1 cellular context compared by ENCODE assay signal in the genomic region with DNA sequence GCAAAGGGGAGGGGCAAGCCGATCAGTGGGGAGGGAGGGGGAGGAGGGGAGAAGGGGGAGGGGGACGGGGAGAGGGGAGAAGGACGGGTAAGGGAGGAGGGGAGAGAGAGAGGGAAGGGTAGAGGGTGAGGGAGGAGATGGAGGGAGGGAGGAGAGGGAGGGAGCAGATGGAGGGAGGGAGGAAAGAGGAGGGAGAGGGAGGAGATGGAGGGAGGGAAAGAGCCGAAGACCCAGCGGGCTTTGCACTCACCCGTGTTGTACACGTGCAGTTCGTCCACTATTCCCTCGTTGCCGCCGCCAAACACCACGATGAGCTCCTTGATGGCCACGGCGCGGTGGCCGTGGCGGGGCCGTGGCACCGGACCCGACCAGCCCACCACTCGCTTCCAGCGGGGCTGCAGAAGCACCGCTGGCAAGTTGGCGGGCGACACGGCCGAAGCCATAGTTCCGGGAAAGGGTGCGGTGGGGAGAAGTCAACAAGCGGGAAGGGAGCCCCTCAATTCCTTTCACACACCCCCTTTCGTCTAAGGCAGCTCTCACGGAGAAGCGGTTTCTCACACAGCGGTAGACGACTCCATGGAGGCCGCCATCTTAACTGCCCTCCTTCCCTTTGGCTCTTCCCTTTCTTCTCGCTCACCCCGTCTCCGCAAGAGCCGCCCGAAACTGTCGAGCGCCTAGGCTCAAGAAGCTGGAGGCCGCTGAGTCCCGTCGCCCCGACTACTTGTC.
A peak's percentile ranks its signal among the peaks of the same experiment; 100 is the strongest.
TF ChIP-seq lines count a peak whose summit lies in the region.

No MANE protein-coding gene starts in this region.

TF ChIP-seq in PFSK-1, 5 proteins besides CTCF, POLR2A, EP300 and RAD21:
- TF ChIP-seq SIN3A (IDR thresholded peaks at IDR 0.05; ENCODE audit: borderline replicate concordance, insufficient read depth, low read length) (no peak), TAF1 (IDR thresholded peaks at IDR 0.05; ENCODE audit: borderline replicate concordance, insufficient read depth, low read length) (no peak), POLR2AphosphoS5 (IDR thresholded peaks at IDR 0.05; ENCODE audit: low read depth, low read length) (peak; percentile 43; the same call in 1 of the 2 replicates)
TF ChIP-seq in PFSK-1: peak in this region for 1.
